In genomic region chr4:69576251-69576877, GRCh38 we compare ENCODE assay signal across 19 cellular contexts.
DNase-seq lines count a peak whose midpoint lies in the region; ATAC-seq, FAIRE-seq and TF ChIP-seq lines count a peak whose summit lies in the region.
"Had no signal": no experiment of that assay in that cellular context is flagged by ENCODE, and none has a peak within 500 bp of the region (broad histone marks: within the 10 kb centered on the region; RNA-seq: fewer than 3 reads in every experiment).

No MANE protein-coding gene starts in this region.

- H3K9ac ChIP-seq in H1 (replicated peaks in 1 of 4; ENCODE audit: extremely low read depth in 1 of 4, low read depth in 3 of 4, low read length in 3 of 4) (no peak overlapping the region), neuronal stem cell (ENCODE audit: low read depth, low read length, poor library complexity) (no peak overlapping the region), mesenchymal stem cell (ENCODE audit: low read length) (no peak overlapping the region)
- H3K9ac ChIP-seq: BLaER1 had no signal

- no peaks in the 10 kb centered on the region for H3K79me2 ChIP-seq in H1 (ENCODE audit: control insufficient read depth in 1 of 2, insufficient read depth in 2 of 2, low read length in 2 of 2)

- no peak overlapping the region for H3K14ac ChIP-seq in H1 (ENCODE audit: insufficient read length)
- no peak overlapping the region for H3K14ac ChIP-seq in neuronal stem cell (ENCODE audit: low read length)
- no peak overlapping the region for H3K14ac ChIP-seq in mesenchymal stem cell (ENCODE audit: low read length in 2 of 2)

- H3K23ac ChIP-seq in H1 (ENCODE audit: insufficient read length), result no peak overlapping the region
- H3K23ac ChIP-seq in neuronal stem cell (ENCODE audit: low read depth, low read length, poor library complexity), result peak overlapping the region; percentile 73
- no peak overlapping the region for H3K23ac ChIP-seq in mesenchymal stem cell (ENCODE audit: low read length in 2 of 2)

- H2BK5ac ChIP-seq in H1 (ENCODE audit: low read depth, low read length) (no peak overlapping the region), neuronal stem cell (ENCODE audit: low read length) (no peak overlapping the region), mesenchymal stem cell (ENCODE audit: low read depth, low read length, poor library complexity, severe bottlenecking) (no peak overlapping the region)

- no peaks in the 10 kb centered on the region for H3K27me3 ChIP-seq in H1 (replicated peaks in 1 of 4; ENCODE audit: control insufficient read depth in 3 of 4, extremely low read depth in 1 of 4, insufficient read depth in 3 of 4, low read length in 3 of 4)
- no peaks in the 10 kb centered on the region for H3K27me3 ChIP-seq in neuronal stem cell (ENCODE audit: control insufficient read depth in 3 of 3, insufficient read depth in 3 of 3, low read depth in 1 of 3, low read length in 3 of 3)
- no peaks in the 10 kb centered on the region for H3K27me3 ChIP-seq in upper lobe of right lung
- no peaks in the 10 kb centered on the region for H3K27me3 ChIP-seq in mesenchymal stem cell (ENCODE audit: control insufficient read depth in 1 of 2, insufficient read depth in 1 of 2, low read length in 2 of 2)
- H3K27me3 ChIP-seq: BLaER1 had no signal

- H2AFZ ChIP-seq in H1 (ENCODE audit: low read length) (no peak overlapping the region), neuronal stem cell (ENCODE audit: low read length) (no peak overlapping the region), mesenchymal stem cell (ENCODE audit: low read depth, low read length) (no peak overlapping the region)

- H2BK15ac ChIP-seq in H1 (ENCODE audit: low read length) (no peak overlapping the region), neuronal stem cell (ENCODE audit: low read length) (no peak overlapping the region), mesenchymal stem cell (ENCODE audit: low read depth, poor library complexity, severe bottlenecking) (no peak overlapping the region)

- H3K27ac ChIP-seq in H1 (ENCODE audit: low read depth, low read length), result no peak overlapping the region
- no peak overlapping the region for H3K27ac ChIP-seq in neuronal stem cell (replicated peaks; ENCODE audit: low read length)
- no peak overlapping the region for H3K27ac ChIP-seq in upper lobe of right lung
- no peak overlapping the region for H3K27ac ChIP-seq in mesenchymal stem cell (ENCODE audit: low read length, poor library complexity, severe bottlenecking)
- H3K27ac ChIP-seq: BLaER1 had no signal

- H3K4me3 ChIP-seq in H1 (ENCODE audit: extremely low read depth in 1 of 4, insufficient read depth in 2 of 4, low read depth in 3 of 4, low read length in 4 of 4), result no peak overlapping the region
- peak overlapping the region in 1 of 2 donors; percentile 41 for H3K4me3 ChIP-seq in neuronal stem cell (ENCODE audit: low read length in 2 of 2)
- H3K4me3 ChIP-seq in upper lobe of right lung, result no peak overlapping the region
- H3K4me3 ChIP-seq in mesenchymal stem cell (ENCODE audit: insufficient read depth in 1 of 2, low read depth in 1 of 2, low read length in 2 of 2), result no peak overlapping the region
- H3K4me3 ChIP-seq: BLaER1 had no signal

- WGBS in H1 (ENCODE audit: extremely low coverage in 1 of 2, insufficient coverage in 1 of 2, insufficient read length in 1 of 2, insufficient replicate concordance in 2 of 2, low coverage in 1 of 2, low lambda C conversion rate in 2 of 2, missing lambda C conversion rate in 1 of 2), 2 experiments, result 97% methylated on average over 19 of the region's 24 CpGs; no CpG with 5 or more reads in 1 of the 2 experiments
- WGBS in neuronal stem cell (ENCODE audit: extremely low coverage in 2 of 2, insufficient read length in 2 of 2, insufficient replicate concordance in 1 of 2), 2 donors, result no CpG with 5 or more reads among the region's 24 CpGs
- 96% methylated on average over 24 of the region's 24 CpGs for WGBS in mesenchymal stem cell

- H3K18ac ChIP-seq in H1 (ENCODE audit: extremely low read depth, low read length) (no peak overlapping the region), neuronal stem cell (ENCODE audit: low read length) (no peak overlapping the region), mesenchymal stem cell (ENCODE audit: low read depth in 1 of 2, low read length in 2 of 2) (no peak overlapping the region)

- H3K4me2 ChIP-seq in H1 (ENCODE audit: insufficient read depth in 1 of 2, low read depth in 2 of 2, low read length in 2 of 2) (no peak overlapping the region), neuronal stem cell (ENCODE audit: insufficient read depth, low read length, poor library complexity, severe bottlenecking) (no peak overlapping the region), mesenchymal stem cell (ENCODE audit: low read length, poor library complexity, severe bottlenecking) (no peak overlapping the region)
- H3K4me2 ChIP-seq: BLaER1 had no signal

- H2BK120ac ChIP-seq in H1 (replicated peaks; ENCODE audit: low read depth, low read length) (no peak overlapping the region), neuronal stem cell (ENCODE audit: low read depth, low read length) (no peak overlapping the region), mesenchymal stem cell (ENCODE audit: low read depth, low read length) (no peak overlapping the region)

- no peak for ATAC-seq in Right ventricle myocardium inferior
- ATAC-seq in left cardiac atrium, result no peak
- ATAC-seq in upper lobe of right lung, result peak; percentile 43

- no peak for TF ChIP-seq POLR2A in H1 (IDR thresholded peaks at IDR 0.05; ENCODE audit: control extremely low read depth in 1 of 2, low read depth in 2 of 2, low read length in 2 of 2)

- no peak overlapping the region for H4K91ac ChIP-seq in H1 (replicated peaks; ENCODE audit: insufficient read length, low read length)
- H4K91ac ChIP-seq in neuronal stem cell (ENCODE audit: low read depth, low read length, poor library complexity), result no peak overlapping the region
- H4K91ac ChIP-seq in mesenchymal stem cell (ENCODE audit: low read length), result no peak overlapping the region

- no peak overlapping the region for H3K56ac ChIP-seq in H1 (replicated peaks; ENCODE audit: insufficient read length, low read depth, low read length)

- no peak overlapping the region for H3K4ac ChIP-seq in H1 (replicated peaks; ENCODE audit: insufficient read length, low read depth, low read length)
- H3K4ac ChIP-seq in neuronal stem cell (ENCODE audit: low read length), result no peak overlapping the region
- H3K4ac ChIP-seq in mesenchymal stem cell (ENCODE audit: low read depth in 1 of 2, low read length in 2 of 2), result no peak overlapping the region

- DNase-seq in Right ventricle myocardium inferior (ENCODE audit: missing footprints), result peak; percentile 64
- no peak for DNase-seq in left cardiac atrium
- DNase-seq in H1 (ENCODE audit: low read depth in 1 of 2, low spot score in 2 of 2), result no peak
- no peak for DNase-seq in neuronal stem cell (ENCODE audit: low spot score)
- no peak for DNase-seq in upper lobe of right lung
- no peak for DNase-seq in mesenchymal stem cell
- no peak for DNase-seq in NCI-H146 (lab: John Stamatoyannopoulos, UW)
- DNase-seq in SHP77 treated with DMSO at 0.1 percent for 48 hours (lab: John Stamatoyannopoulos, UW), result no peak
- DNase-seq: 8988T; CD4-positive, alpha-beta memory T cell; DMS153; DMS79; GDM1; GOT3; H9 had no signal

- H3K23me2 ChIP-seq in H1 (ENCODE audit: low read depth, low read length), result no peaks in the 10 kb centered on the region

- H3K9me3 ChIP-seq in H1 (ENCODE audit: insufficient read depth in 2 of 2, low read depth in 1 of 2, low read length in 1 of 2) (peaks cover 0 to 6% of the 10 kb centered on the region in 2 experiments; a peak in 2 of 4 replicates), neuronal stem cell (replicated peaks in 1 of 2; ENCODE audit: control insufficient read depth in 2 of 2, insufficient read depth in 1 of 2, low read depth in 1 of 2, low read length in 2 of 2) (no peaks in the 10 kb centered on the region), upper lobe of right lung (no peaks in the 10 kb centered on the region), mesenchymal stem cell (ENCODE audit: control insufficient read depth, low read length) (no peaks in the 10 kb centered on the region)

- no peak for TF ChIP-seq EP300 in H1 (IDR thresholded peaks at IDR 0.05; ENCODE audit: borderline replicate concordance in 1 of 2, low read depth in 2 of 2, low read length in 2 of 2)

- H3K79me1 ChIP-seq in H1 (ENCODE audit: low read depth, low read length) (no peaks in the 10 kb centered on the region), neuronal stem cell (ENCODE audit: low read depth, low read length) (no peaks in the 10 kb centered on the region), mesenchymal stem cell (replicated peaks; ENCODE audit: low read length, poor library complexity, severe bottlenecking) (no peaks in the 10 kb centered on the region)

- peak overlapping the region; percentile 35; the same call in 1 of the 2 replicates for H4K8ac ChIP-seq in H1 (ENCODE audit: extremely low read depth, insufficient read depth, low read length)
- peak overlapping the region; percentile 43 for H4K8ac ChIP-seq in neuronal stem cell (ENCODE audit: low read depth, low read length)
- no peak overlapping the region for H4K8ac ChIP-seq in mesenchymal stem cell (ENCODE audit: low read length)

- no peaks in the 10 kb centered on the region for H4K20me1 ChIP-seq in H1 (replicated peaks in 1 of 2; ENCODE audit: control insufficient read depth in 1 of 2, insufficient read depth in 2 of 2, low read length in 2 of 2)
- H4K20me1 ChIP-seq: BLaER1 had no signal

- POLR2A ChIA-PET in H1 (lab: Charles Lee; ENCODE audit: partially characterized antibody), result no interaction called here

- H4K5ac ChIP-seq in H1 (ENCODE audit: insufficient read length, low read depth, low read length), result no peak overlapping the region

- intact Hi-C loops in Right ventricle myocardium inferior (cut with DNase I), result no loop called here
- intact Hi-C loops in left cardiac atrium (cut with DNase I), result no loop called here
- intact Hi-C loops in upper lobe of right lung (cut with DNase I), result no loop called here

- FAIRE-seq in H1 (lab: Jason Lieb, UNC), result no peak
- FAIRE-seq: GM12892, GM18507, HTR-8/SVneo had no signal

- H3K4me1 ChIP-seq in H1 (replicated peaks in 1 of 4; ENCODE audit: control insufficient read depth in 3 of 4, insufficient read depth in 4 of 4, low read length in 3 of 4) (no peaks in the 10 kb centered on the region), neuronal stem cell (ENCODE audit: control insufficient read depth in 2 of 2, insufficient read depth in 1 of 2, low read depth in 1 of 2, low read length in 2 of 2) (no peaks in the 10 kb centered on the region), upper lobe of right lung (no peaks in the 10 kb centered on the region), mesenchymal stem cell (ENCODE audit: control insufficient read depth, insufficient read depth, low read depth, low read length) (no peaks in the 10 kb centered on the region)
- H3K4me1 ChIP-seq: BLaER1 had no signal

- H3K36me3 ChIP-seq in H1 (ENCODE audit: control insufficient read depth in 2 of 4, insufficient read depth in 4 of 4, low read length in 3 of 4) (no peaks in the 10 kb centered on the region), neuronal stem cell (replicated peaks in 1 of 2; ENCODE audit: control insufficient read depth in 2 of 2, insufficient read depth in 2 of 2, low read length in 2 of 2) (no peaks in the 10 kb centered on the region), upper lobe of right lung (no peaks in the 10 kb centered on the region), mesenchymal stem cell (ENCODE audit: control insufficient read depth in 1 of 2, insufficient read depth in 2 of 2, low read depth in 1 of 2, low read length in 2 of 2) (no peaks in the 10 kb centered on the region)
- H3K36me3 ChIP-seq: BLaER1 had no signal

- no peak for TF ChIP-seq RAD21 in H1 (IDR thresholded peaks at IDR 0.05 in 1 of 2, conservative IDR thresholded peaks at IDR 0.05 in 1 of 2; ENCODE audit: low read depth in 2 of 2, low read length in 2 of 2)

- CTCF ChIA-PET in H1 (lab: Charles Lee; ENCODE audit: partially characterized antibody), result interaction anchor here (1.2 kb wide), 2 partner anchors 18 to 72 kb away, joined by 3 read pairs; no protein-coding TSS in a partner anchor

- no peak for TF ChIP-seq CTCF in H1 (IDR thresholded peaks at IDR 0.05; ENCODE audit: control extremely low read depth in 1 of 3, insufficient read depth in 1 of 3, low read depth in 1 of 3, low read length in 3 of 3)
- TF ChIP-seq CTCF in upper lobe of right lung (IDR thresholded peaks at IDR 0.05), result no peak

- H2AK5ac ChIP-seq in H1 (ENCODE audit: low read depth, low read length) (no peak overlapping the region), neuronal stem cell (ENCODE audit: low read depth, low read length) (no peak overlapping the region), mesenchymal stem cell (ENCODE audit: low read length, severe bottlenecking) (no peak overlapping the region)

- H2BK20ac ChIP-seq in H1 (ENCODE audit: low read length), result no peak overlapping the region

- H2BK12ac ChIP-seq in H1 (ENCODE audit: low read depth, low read length) (no peak overlapping the region), neuronal stem cell (ENCODE audit: low read length) (peak overlapping the region; percentile 22), mesenchymal stem cell (ENCODE audit: low read length in 2 of 2) (no peak overlapping the region)
